In the genomic region with DNA sequence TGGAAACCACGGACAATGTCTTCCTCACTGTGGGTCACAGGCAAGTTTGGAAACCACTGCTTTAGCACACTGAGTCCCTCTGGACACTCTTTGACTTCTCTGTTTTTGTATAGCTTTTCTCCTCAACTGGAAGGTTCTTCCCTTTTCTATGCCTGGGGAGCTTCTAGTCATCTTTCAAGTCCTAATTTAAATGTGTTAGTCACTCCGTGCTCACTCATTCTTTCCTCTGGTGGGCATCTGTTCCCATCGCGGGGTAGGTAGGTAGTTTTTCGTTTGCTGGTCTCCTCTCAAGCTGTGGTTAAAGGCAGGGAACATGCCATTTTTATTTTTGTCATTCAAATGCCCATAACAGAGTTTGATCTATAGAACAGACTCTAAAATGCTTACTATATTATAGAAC, we compare ENCODE assay signal across 25 cellular contexts.
"Had no signal": no experiment of that assay in that cellular context is flagged by ENCODE, and none has a peak within 500 bp of the region (broad histone marks: within the 10 kb centered on the region; RNA-seq: fewer than 3 reads in every experiment).

No MANE protein-coding gene starts in this region.

- H3K27me3 Mint-ChIP-seq: activated CD4-positive, alpha-beta T cell treated with anti-CD3 and anti-CD28 coated beads for 36 hours; activated naive CD4-positive, alpha-beta T cell treated with anti-CD3 and anti-CD28 coated beads, Interleukin-2, amount 10 ng/mL, durations not matched to agents 7 days and 5 days; naive B cell had no signal

- H3K36me3 Mint-ChIP-seq: activated naive CD4-positive, alpha-beta T cell treated with anti-CD3 and anti-CD28 coated beads, Interleukin-2, amount 10 ng/mL, durations not matched to agents 7 days and 5 days; stimulated activated effector memory CD8-positive, alpha-beta T cell treated with anti-CD3 and anti-CD28 coated beads, Interleukin-12 subunit alpha, Interleukin-12 subunit beta, amount 100 ng/mL, for 72 hours had no signal

- H3K9me3 Mint-ChIP-seq: activated naive CD4-positive, alpha-beta T cell treated with anti-CD3 and anti-CD28 coated beads, Interleukin-2, amount 10 ng/mL, durations not matched to agents 7 days and 5 days; immature natural killer cell; stimulated activated effector memory CD8-positive, alpha-beta T cell treated with anti-CD3 and anti-CD28 coated beads, Interleukin-12 subunit alpha, Interleukin-12 subunit beta, amount 100 ng/mL, for 72 hours had no signal

- H3K4me1 Mint-ChIP-seq: activated naive CD4-positive, alpha-beta T cell treated with anti-CD3 and anti-CD28 coated beads, Interleukin-2, amount 10 ng/mL, durations not matched to agents 7 days and 5 days; mesothelial cell of epicardium; naive B cell; stimulated activated effector memory CD8-positive, alpha-beta T cell treated with anti-CD3 and anti-CD28 coated beads, Interleukin-12 subunit alpha, Interleukin-12 subunit beta, amount 100 ng/mL, for 72 hours had no signal

- H3K27ac Mint-ChIP-seq: activated CD4-positive, alpha-beta T cell treated with anti-CD3 and anti-CD28 coated beads for 36 hours; activated naive CD4-positive, alpha-beta T cell treated with anti-CD3 and anti-CD28 coated beads, Interleukin-2, amount 10 ng/mL, durations not matched to agents 7 days and 5 days; immature natural killer cell; mesothelial cell of epicardium; naive B cell; stimulated activated effector memory CD8-positive, alpha-beta T cell treated with anti-CD3 and anti-CD28 coated beads, Interleukin-12 subunit alpha, Interleukin-12 subunit beta, amount 100 ng/mL, for 72 hours had no signal

- H3K4me3 Mint-ChIP-seq: activated CD4-positive, alpha-beta T cell treated with anti-CD3 and anti-CD28 coated beads for 36 hours; activated naive CD4-positive, alpha-beta T cell treated with anti-CD3 and anti-CD28 coated beads, Interleukin-2, amount 10 ng/mL, durations not matched to agents 7 days and 5 days; immature natural killer cell; mesothelial cell of epicardium; naive B cell; stimulated activated effector memory CD8-positive, alpha-beta T cell treated with anti-CD3 and anti-CD28 coated beads, Interleukin-12 subunit alpha, Interleukin-12 subunit beta, amount 100 ng/mL, for 72 hours had no signal

- DNase-seq: activated CD4-positive, alpha-beta T cell treated with anti-CD3 and anti-CD28 coated beads for 36 hours; activated CD4-positive, CD25-positive, alpha-beta regulatory T cell; activated CD8-positive, alpha-beta memory T cell treated with anti-CD3 and anti-CD28 coated beads, Interleukin-2, amount 50 U/mL, for 4 hours; activated gamma-delta T cell; activated naive CD4-positive, alpha-beta T cell treated with anti-CD3 and anti-CD28 coated beads, Interleukin-2, amount 10 ng/mL, durations not matched to agents 7 days and 5 days; activated T-cell treated with anti-CD3 and anti-CD28 coated beads, Interleukin-2, amount 50 U/mL, for 1 hour; amygdala; central memory CD4-positive, alpha-beta T cell; foreskin fibroblast; heart left ventricle; hypothalamus; immature natural killer cell; kidney; left colon; mammary epithelial cell; naive B cell; pancreas; sigmoid colon; small intestine; stimulated activated CD4-positive, alpha-beta T cell treated with anti-CD3 and anti-CD28 coated beads, Interleukin-4, amount 100 ng/mL, for 24 hours; T-helper 2 cell; testis; transverse colon had no signal
